In the genomic region with DNA sequence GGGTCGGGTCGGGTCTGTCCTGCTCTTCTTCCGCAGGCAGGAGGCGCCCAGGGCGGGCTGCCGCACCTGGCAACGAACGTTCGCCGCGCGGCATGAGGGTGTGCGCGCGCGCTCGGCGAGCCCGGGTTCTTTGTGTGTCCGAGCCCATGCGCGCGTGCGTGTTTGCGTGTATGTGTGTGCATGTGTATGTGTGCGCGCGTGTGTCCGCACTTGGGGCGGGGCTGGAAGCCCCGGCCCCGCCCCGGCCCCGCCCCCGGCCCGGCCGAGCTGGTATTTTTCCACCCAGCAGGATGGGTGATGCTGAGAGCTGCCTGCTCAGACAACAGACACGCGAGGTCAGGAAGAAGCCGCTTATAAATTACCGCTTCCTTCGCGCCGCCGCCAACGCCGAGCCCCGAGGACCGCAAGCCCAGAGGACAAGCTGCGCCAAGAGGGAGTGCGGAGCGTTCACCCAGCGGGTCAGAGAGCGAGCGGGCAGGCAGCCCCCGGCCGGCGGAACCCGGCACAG, we compare ENCODE assay signal across 1 cellular context.
A peak's percentile ranks its signal among the peaks of the same experiment; 100 is the strongest.
TF ChIP-seq lines count a peak whose summit lies in the region.

SLC6A6 (plus strand) TSS at position 303 of the 508 bp plus-strand sequence. CDS start 41,029 bp downstream, outside the sequence.

TF ChIP-seq in HEK293, 187 proteins besides CTCF, POLR2A, EP300 and RAD21 (continued from another document and continues in another):
- TF ChIP-seq, protein P1, sequence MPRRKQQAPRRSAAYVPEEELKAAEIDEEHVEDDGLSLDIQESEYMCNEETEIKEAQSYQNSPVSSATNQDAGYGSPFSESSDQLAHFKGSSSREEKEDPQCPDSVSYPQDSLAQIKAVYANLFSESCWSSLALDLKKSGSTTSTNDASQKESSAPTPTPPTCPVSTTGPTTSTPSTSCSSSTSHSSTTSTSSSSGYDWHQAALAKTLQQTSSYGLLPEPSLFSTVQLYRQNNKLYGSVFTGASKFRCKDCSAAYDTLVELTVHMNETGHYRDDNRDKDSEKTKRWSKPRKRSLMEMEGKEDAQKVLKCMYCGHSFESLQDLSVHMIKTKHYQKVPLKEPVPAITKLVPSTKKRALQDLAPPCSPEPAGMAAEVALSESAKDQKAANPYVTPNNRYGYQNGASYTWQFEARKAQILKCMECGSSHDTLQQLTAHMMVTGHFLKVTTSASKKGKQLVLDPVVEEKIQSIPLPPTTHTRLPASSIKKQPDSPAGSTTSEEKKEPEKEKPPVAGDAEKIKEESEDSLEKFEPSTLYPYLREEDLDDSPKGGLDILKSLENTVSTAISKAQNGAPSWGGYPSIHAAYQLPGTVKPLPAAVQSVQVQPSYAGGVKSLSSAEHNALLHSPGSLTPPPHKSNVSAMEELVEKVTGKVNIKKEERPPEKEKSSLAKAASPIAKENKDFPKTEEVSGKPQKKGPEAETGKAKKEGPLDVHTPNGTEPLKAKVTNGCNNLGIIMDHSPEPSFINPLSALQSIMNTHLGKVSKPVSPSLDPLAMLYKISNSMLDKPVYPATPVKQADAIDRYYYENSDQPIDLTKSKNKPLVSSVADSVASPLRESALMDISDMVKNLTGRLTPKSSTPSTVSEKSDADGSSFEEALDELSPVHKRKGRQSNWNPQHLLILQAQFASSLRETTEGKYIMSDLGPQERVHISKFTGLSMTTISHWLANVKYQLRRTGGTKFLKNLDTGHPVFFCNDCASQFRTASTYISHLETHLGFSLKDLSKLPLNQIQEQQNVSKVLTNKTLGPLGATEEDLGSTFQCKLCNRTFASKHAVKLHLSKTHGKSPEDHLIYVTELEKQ (tag by site-specific recombination; IDR thresholded peaks at IDR 0.05; ENCODE audit: borderline replicate concordance): no peak
- TF ChIP-seq ZNF10 (tag by site-specific recombination; IDR thresholded peaks at IDR 0.05): 0 out of 2 replicates have a peak, but pooled peaks have one; percentile 23
- TF ChIP-seq ZNF121 (tag by site-specific recombination; IDR thresholded peaks at IDR 0.05): no peak
- no peak for TF ChIP-seq TCF7L2 (IDR thresholded peaks at IDR 0.05; ENCODE audit: borderline replicate concordance, low read depth, low read length)
- TF ChIP-seq ZNF555 (tag by site-specific recombination; conservative IDR thresholded peaks at IDR 0.05): no peak
- TF ChIP-seq GFI1B (tag by site-specific recombination; IDR thresholded peaks at IDR 0.05): no peak
- TF ChIP-seq ZNF670 (tag by site-specific recombination; IDR thresholded peaks at IDR 0.05; ENCODE audit: low read depth): no peak
- no peak for TF ChIP-seq ZBTB6 (tag by site-specific recombination; IDR thresholded peaks at IDR 0.05)
- TF ChIP-seq, protein P2, sequence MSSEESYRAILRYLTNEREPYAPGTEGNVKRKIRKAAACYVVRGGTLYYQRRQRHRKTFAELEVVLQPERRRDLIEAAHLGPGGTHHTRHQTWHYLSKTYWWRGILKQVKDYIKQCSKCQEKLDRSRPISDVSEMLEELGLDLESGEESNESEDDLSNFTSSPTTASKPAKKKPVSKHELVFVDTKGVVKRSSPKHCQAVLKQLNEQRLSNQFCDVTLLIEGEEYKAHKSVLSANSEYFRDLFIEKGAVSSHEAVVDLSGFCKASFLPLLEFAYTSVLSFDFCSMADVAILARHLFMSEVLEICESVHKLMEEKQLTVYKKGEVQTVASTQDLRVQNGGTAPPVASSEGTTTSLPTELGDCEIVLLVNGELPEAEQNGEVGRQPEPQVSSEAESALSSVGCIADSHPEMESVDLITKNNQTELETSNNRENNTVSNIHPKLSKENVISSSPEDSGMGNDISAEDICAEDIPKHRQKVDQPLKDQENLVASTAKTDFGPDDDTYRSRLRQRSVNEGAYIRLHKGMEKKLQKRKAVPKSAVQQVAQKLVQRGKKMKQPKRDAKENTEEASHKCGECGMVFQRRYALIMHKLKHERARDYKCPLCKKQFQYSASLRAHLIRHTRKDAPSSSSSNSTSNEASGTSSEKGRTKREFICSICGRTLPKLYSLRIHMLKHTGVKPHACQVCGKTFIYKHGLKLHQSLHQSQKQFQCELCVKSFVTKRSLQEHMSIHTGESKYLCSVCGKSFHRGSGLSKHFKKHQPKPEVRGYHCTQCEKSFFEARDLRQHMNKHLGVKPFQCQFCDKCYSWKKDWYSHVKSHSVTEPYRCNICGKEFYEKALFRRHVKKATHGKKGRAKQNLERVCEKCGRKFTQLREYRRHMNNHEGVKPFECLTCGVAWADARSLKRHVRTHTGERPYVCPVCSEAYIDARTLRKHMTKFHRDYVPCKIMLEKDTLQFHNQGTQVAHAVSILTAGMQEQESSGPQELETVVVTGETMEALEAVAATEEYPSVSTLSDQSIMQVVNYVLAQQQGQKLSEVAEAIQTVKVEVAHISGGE (tag by site-specific recombination; conservative IDR thresholded peaks at IDR 0.05; ENCODE audit: low read depth): no peak
- no peak for TF ChIP-seq ZNF654 (tag by site-specific recombination; IDR thresholded peaks at IDR 0.05; ENCODE audit: low read depth)
- TF ChIP-seq ZBTB48 (tag by site-specific recombination; IDR thresholded peaks at IDR 0.05): no peak
- TF ChIP-seq ZNF174 (tag by site-specific recombination; IDR thresholded peaks at IDR 0.05): no peak
- TF ChIP-seq ZNF626 (tag by site-specific recombination; IDR thresholded peaks at IDR 0.05): no peak
- no peak for TF ChIP-seq ZNF423 (tag by site-specific recombination; IDR thresholded peaks at IDR 0.05)
- TF ChIP-seq ZNF529 (tag by site-specific recombination; IDR thresholded peaks at IDR 0.05; ENCODE audit: insufficient replicate concordance): no peak
- no peak for TF ChIP-seq ZNF19 (tag by site-specific recombination; IDR thresholded peaks at IDR 0.05; ENCODE audit: low read depth)
- no peak for TF ChIP-seq ZNF433 (tag by site-specific recombination; IDR thresholded peaks at IDR 0.05; ENCODE audit: low read depth)
- TF ChIP-seq ZNF184 (tag by site-specific recombination; IDR thresholded peaks at IDR 0.05): 0 out of 2 replicates have a peak, but pooled peaks have one; percentile 32
- TF ChIP-seq ZNF610 (tag by site-specific recombination; IDR thresholded peaks at IDR 0.05; ENCODE audit: borderline replicate concordance): no peak
- no peak for TF ChIP-seq ZNF366 (tag by site-specific recombination; conservative IDR thresholded peaks at IDR 0.05)
- TF ChIP-seq ZNF133 (tag by site-specific recombination; IDR thresholded peaks at IDR 0.05): no peak
- TF ChIP-seq ZFP37 (tag by site-specific recombination; IDR thresholded peaks at IDR 0.05): no peak
- TF ChIP-seq, protein P3, sequence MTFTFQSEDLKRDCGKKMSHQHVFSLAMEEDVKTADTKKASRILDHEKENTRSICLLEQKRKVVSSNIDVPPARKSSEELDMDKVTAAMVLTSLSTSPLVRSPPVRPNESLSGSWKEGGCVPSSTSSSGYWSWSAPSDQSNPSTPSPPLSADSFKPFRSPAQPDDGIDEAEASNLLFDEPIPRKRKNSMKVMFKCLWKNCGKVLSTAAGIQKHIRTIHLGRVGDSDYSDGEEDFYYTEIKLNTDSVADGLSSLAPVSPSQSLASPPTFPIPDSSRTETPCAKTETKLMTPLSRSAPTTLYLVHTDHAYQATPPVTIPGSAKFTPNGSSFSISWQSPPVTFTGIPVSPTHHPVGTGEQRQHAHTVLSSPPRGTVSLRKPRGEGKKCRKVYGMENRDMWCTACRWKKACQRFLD (tag by site-specific recombination; IDR thresholded peaks at IDR 0.05): no peak
- TF ChIP-seq ZNF561 (tag by site-specific recombination; IDR thresholded peaks at IDR 0.05; ENCODE audit: borderline replicate concordance): 0 out of 2 replicates have a peak, but pooled peaks have one; percentile 70
- no peak for TF ChIP-seq ZNF239 (tag by site-specific recombination; IDR thresholded peaks at IDR 0.05)
- TF ChIP-seq ZNF830 (tag by site-specific recombination; IDR thresholded peaks at IDR 0.05; ENCODE audit: low read depth): no peak
- no peak for TF ChIP-seq ZNF391 (tag by site-specific recombination; IDR thresholded peaks at IDR 0.05; ENCODE audit: borderline replicate concordance, low read depth)
- TF ChIP-seq HOXD13 (CRISPR knock-in tag; IDR thresholded peaks at IDR 0.05; ENCODE audit: borderline replicate concordance): no peak
- TF ChIP-seq ZNF335 (tag by site-specific recombination; conservative IDR thresholded peaks at IDR 0.05): peak; percentile 97
- TF ChIP-seq ZNF510 (tag by site-specific recombination; IDR thresholded peaks at IDR 0.05; ENCODE audit: insufficient replicate concordance): no peak
- TF ChIP-seq ATF2 (tag by site-specific recombination; IDR thresholded peaks at IDR 0.05; ENCODE audit: low read depth): no peak
- TF ChIP-seq, protein P4, sequence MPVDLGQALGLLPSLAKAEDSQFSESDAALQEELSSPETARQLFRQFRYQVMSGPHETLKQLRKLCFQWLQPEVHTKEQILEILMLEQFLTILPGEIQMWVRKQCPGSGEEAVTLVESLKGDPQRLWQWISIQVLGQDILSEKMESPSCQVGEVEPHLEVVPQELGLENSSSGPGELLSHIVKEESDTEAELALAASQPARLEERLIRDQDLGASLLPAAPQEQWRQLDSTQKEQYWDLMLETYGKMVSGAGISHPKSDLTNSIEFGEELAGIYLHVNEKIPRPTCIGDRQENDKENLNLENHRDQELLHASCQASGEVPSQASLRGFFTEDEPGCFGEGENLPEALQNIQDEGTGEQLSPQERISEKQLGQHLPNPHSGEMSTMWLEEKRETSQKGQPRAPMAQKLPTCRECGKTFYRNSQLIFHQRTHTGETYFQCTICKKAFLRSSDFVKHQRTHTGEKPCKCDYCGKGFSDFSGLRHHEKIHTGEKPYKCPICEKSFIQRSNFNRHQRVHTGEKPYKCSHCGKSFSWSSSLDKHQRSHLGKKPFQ (tag by site-specific recombination; IDR thresholded peaks at IDR 0.05): no peak
- TF ChIP-seq PRDM1 (tag by site-specific recombination; IDR thresholded peaks at IDR 0.05): no peak
- TF ChIP-seq, protein P5, sequence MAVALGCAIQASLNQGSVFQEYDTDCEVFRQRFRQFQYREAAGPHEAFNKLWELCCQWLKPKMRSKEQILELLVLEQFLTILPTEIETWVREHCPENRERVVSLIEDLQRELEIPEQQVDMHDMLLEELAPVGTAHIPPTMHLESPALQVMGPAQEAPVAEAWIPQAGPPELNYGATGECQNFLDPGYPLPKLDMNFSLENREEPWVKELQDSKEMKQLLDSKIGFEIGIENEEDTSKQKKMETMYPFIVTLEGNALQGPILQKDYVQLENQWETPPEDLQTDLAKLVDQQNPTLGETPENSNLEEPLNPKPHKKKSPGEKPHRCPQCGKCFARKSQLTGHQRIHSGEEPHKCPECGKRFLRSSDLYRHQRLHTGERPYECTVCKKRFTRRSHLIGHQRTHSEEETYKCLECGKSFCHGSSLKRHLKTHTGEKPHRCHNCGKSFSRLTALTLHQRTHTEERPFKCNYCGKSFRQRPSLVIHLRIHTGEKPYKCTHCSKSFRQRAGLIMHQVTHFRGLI (tag by site-specific recombination; IDR thresholded peaks at IDR 0.05): no peak
- TF ChIP-seq ZNF416 (tag by site-specific recombination; IDR thresholded peaks at IDR 0.05): no peak
- TF ChIP-seq ZNF16 (tag by site-specific recombination; IDR thresholded peaks at IDR 0.05; ENCODE audit: low read depth): no peak
- TF ChIP-seq ZNF660 (tag by site-specific recombination; IDR thresholded peaks at IDR 0.05): peak; percentile 87; the same call in 1 of the 2 replicates
- TF ChIP-seq, protein P6, sequence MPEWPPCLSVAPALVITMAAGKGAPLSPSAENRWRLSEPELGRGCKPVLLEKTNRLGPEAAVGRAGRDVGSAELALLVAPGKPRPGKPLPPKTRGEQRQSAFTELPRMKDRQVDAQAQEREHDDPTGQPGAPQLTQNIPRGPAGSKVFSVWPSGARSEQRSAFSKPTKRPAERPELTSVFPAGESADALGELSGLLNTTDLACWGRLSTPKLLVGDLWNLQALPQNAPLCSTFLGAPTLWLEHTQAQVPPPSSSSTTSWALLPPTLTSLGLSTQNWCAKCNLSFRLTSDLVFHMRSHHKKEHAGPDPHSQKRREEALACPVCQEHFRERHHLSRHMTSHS (tag by site-specific recombination; IDR thresholded peaks at IDR 0.05): no peak
- no peak for TF ChIP-seq GLIS2 (tag by site-specific recombination; IDR thresholded peaks at IDR 0.05)
- TF ChIP-seq IKZF3 (tag by site-specific recombination; IDR thresholded peaks at IDR 0.05): 0 out of 2 replicates have a peak, but pooled peaks have one; percentile 10
- no peak; the same call in 1 of the 2 replicates for TF ChIP-seq ZNF341 (tag by site-specific recombination; IDR thresholded peaks at IDR 0.05; ENCODE audit: low read depth)
- TF ChIP-seq, protein P7, sequence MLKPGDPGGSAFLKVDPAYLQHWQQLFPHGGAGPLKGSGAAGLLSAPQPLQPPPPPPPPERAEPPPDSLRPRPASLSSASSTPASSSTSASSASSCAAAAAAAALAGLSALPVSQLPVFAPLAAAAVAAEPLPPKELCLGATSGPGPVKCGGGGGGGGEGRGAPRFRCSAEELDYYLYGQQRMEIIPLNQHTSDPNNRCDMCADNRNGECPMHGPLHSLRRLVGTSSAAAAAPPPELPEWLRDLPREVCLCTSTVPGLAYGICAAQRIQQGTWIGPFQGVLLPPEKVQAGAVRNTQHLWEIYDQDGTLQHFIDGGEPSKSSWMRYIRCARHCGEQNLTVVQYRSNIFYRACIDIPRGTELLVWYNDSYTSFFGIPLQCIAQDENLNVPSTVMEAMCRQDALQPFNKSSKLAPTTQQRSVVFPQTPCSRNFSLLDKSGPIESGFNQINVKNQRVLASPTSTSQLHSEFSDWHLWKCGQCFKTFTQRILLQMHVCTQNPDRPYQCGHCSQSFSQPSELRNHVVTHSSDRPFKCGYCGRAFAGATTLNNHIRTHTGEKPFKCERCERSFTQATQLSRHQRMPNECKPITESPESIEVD (tag by site-specific recombination; IDR thresholded peaks at IDR 0.05): no peak
- no peak for TF ChIP-seq SETDB1 (IDR thresholded peaks at IDR 0.05; ENCODE audit: insufficient read length, low read length)
- peak; percentile 23; the same call in 1 of the 2 replicates for TF ChIP-seq ZBTB21 (tag by site-specific recombination; IDR thresholded peaks at IDR 0.05)
- peak; percentile 86 for TF ChIP-seq KLF10 (tag by site-specific recombination; IDR thresholded peaks at IDR 0.05)
- TF ChIP-seq ZNF548 (tag by site-specific recombination; IDR thresholded peaks at IDR 0.05): no peak
- no peak for TF ChIP-seq ZNF791 (tag by site-specific recombination; IDR thresholded peaks at IDR 0.05)
- no peak for TF ChIP-seq BCL11A (tag by site-specific recombination; IDR thresholded peaks at IDR 0.05; ENCODE audit: low read depth)
- TF ChIP-seq ZNF677 (tag by site-specific recombination; IDR thresholded peaks at IDR 0.05): no peak
